8 cellular contexts compared by ENCODE assay signal in the genomic region with DNA sequence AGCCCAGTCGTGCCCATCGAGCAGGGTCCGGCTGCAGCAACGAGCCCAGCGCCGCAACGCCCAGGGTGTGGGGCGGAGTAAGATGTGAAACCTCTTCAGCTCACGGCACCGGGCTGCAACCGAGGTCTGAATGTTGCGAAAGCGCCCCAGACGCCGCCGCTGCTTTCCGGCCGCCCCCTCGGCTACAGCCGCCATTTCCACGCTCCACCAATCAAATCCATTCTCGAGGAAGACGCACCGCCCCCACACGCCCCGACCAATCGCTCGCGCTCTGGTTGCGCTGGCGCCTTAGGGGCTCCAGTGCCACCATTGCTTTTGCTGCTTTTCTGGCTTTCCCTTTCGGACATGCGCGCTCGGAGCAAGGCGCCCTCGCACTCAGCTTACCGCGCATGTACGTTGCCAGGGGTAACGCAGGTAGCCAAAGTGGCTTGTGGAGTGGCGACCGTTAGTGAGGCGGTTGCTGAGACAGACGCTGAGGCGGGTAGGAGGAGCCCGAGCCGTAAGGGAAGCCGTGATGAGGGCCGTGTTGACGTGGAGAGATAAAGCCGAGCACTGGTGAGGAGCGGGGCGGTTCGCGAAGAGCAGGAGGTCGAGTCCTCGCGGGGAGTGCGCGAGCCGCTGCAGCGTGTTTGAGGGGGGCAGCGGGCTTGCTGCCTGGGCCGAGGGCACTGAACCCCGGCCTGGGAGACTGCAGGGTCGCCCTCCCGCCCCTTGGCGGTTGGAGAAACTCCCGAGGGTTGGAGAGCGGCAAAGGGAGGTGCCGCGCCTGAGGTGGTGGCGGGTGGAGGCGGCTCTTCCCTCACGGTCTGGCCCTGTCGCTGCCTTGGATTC. TPM values are rescaled to one million over a fixed set of nuclear protein-coding genes. Genes with fewer than 3 reads are reported as not detected.
A peak's percentile ranks its signal among the peaks of the same experiment; 100 is the strongest.
DNase-seq lines count a peak whose midpoint lies in the region; ATAC-seq and TF ChIP-seq lines count a peak whose summit lies in the region.

A gene with protein sequence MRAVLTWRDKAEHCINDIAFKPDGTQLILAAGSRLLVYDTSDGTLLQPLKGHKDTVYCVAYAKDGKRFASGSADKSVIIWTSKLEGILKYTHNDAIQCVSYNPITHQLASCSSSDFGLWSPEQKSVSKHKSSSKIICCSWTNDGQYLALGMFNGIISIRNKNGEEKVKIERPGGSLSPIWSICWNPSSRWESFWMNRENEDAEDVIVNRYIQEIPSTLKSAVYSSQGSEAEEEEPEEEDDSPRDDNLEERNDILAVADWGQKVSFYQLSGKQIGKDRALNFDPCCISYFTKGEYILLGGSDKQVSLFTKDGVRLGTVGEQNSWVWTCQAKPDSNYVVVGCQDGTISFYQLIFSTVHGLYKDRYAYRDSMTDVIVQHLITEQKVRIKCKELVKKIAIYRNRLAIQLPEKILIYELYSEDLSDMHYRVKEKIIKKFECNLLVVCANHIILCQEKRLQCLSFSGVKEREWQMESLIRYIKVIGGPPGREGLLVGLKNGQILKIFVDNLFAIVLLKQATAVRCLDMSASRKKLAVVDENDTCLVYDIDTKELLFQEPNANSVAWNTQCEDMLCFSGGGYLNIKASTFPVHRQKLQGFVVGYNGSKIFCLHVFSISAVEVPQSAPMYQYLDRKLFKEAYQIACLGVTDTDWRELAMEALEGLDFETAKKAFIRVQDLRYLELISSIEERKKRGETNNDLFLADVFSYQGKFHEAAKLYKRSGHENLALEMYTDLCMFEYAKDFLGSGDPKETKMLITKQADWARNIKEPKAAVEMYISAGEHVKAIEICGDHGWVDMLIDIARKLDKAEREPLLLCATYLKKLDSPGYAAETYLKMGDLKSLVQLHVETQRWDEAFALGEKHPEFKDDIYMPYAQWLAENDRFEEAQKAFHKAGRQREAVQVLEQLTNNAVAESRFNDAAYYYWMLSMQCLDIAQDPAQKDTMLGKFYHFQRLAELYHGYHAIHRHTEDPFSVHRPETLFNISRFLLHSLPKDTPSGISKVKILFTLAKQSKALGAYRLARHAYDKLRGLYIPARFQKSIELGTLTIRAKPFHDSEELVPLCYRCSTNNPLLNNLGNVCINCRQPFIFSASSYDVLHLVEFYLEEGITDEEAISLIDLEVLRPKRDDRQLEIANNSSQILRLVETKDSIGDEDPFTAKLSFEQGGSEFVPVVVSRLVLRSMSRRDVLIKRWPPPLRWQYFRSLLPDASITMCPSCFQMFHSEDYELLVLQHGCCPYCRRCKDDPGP (plus strand): TSS at position 408 of the 831 bp plus-strand sequence. CDS start 107 bp downstream, at position 515.
A gene (minus strand): TSS at position 132 of the 831 bp plus-strand sequence. CDS start 115 bp downstream, at position 17.

- H3K9me3 ChIP-seq in SK-N-SH (no peaks in the 10 kb centered on the region), gastroesophageal sphincter (no peaks in the 10 kb centered on the region), neutrophil (no peaks in the 10 kb centered on the region)

- peaks cover 13% of the 10 kb centered on the region for H3F3A ChIP-seq in SK-N-SH (replicated peaks; ENCODE audit: insufficient read depth)

- peak; percentile 88 for ATAC-seq in HG02571 (IDR thresholded peaks at IDR 0.05; ENCODE audit: unreplicated experiment)
- ATAC-seq in gastroesophageal sphincter: peak; percentile 97

- CTCF ChIA-PET in SK-N-SH (lab: Yijun Ruan, JAX): interaction anchor here (1.0 to 1.1 kb wide), 2 partner anchors 31 to 123 kb away, joined by 3 read pairs; a partner anchor contains a TSS

- TF ChIP-seq CTCF in GM06990 (IDR thresholded peaks at IDR 0.05; ENCODE audit: insufficient read depth, low read length, poor library complexity, severe bottlenecking): no peak
- TF ChIP-seq CTCF in SK-N-SH (IDR thresholded peaks at IDR 0.05): no peak
- TF ChIP-seq CTCF in gastroesophageal sphincter (IDR thresholded peaks at IDR 0.05): peak in 1 of 4 experiments; percentile 3
- peak; percentile 37 for TF ChIP-seq CTCF in neutrophil (IDR thresholded peaks at IDR 0.05)

- peak within 1 kb of the TSS; percentile 92 for H3K9ac ChIP-seq in SK-N-SH

- H4K20me1 ChIP-seq in SK-N-SH (ENCODE audit: insufficient read depth): no peaks in the 10 kb centered on the region

- peaks cover 62% of the 10 kb centered on the region for H3K79me2 ChIP-seq in SK-N-SH (ENCODE audit: insufficient read depth)

- TF ChIP-seq POLR2A in gastroesophageal sphincter (IDR thresholded peaks at IDR 0.05): peak; percentile 71 to 79

- peak; percentile 99 for DNase-seq in GM06990 (ENCODE audit: extremely low read depth, insufficient read length)
- DNase-seq in NCI-H1048 (lab: John Stamatoyannopoulos, UW): peak; percentile 96
- peak; percentile 97 for DNase-seq in SK-N-SH
- DNase-seq in activated naive CD4-positive, alpha-beta T cell treated with anti-CD3 and anti-CD28 coated beads, Interleukin-2, amount 50 U/mL, for 16 hours: peak; percentile 99
- peak; percentile 78 to 99 (median 95) for DNase-seq in substantia nigra (lab: John Stamatoyannopoulos, UW)

- POLR2A ChIA-PET in SK-N-SH (lab: Yijun Ruan, JAX): interaction anchor here (0.7 to 2.3 kb wide), 5 partner anchors 9 to 163 kb away, joined by 3 to 12 read pairs (median 3); a partner anchor contains a TSS

- no peaks in the 10 kb centered on the region for H3K36me3 ChIP-seq in GM06990 (ENCODE audit: control insufficient read depth, insufficient read depth, low read length)
- peaks cover 30 to 32% of the 10 kb centered on the region in 2 experiments for H3K36me3 ChIP-seq in SK-N-SH (replicated peaks in 1 of 2; ENCODE audit: control insufficient read depth in 1 of 2, insufficient read depth in 2 of 2, low read length in 1 of 2)
- H3K36me3 ChIP-seq in gastroesophageal sphincter: peaks cover 0 to 24% of the 10 kb centered on the region in 2 donors
- H3K36me3 ChIP-seq in neutrophil: peaks cover 32% of the 10 kb centered on the region

- no peak for TF ChIP-seq RAD21 in SK-N-SH (IDR thresholded peaks at IDR 0.05; ENCODE audit: low read length)

- H3K4me3 ChIP-seq in GM06990 (replicated peaks; ENCODE audit: low read depth, low read length) (peak within 1 kb of the TSS; percentile 98), SK-N-SH (ENCODE audit: low read depth in 2 of 2, low read length in 1 of 2) (peak within 1 kb of the TSS; percentile 82 to 93), gastroesophageal sphincter (peak within 1 kb of the TSS; percentile 75 to 86), neutrophil (ENCODE audit: low read depth in 1 of 2, low read length in 1 of 2) (peak within 1 kb of the TSS; percentile 79 to 87)

- H3K27me3 ChIP-seq in GM06990 (replicated peaks; ENCODE audit: control insufficient read depth, insufficient read depth, low read length): no peaks in the 10 kb centered on the region
- H3K27me3 ChIP-seq in SK-N-SH (ENCODE audit: insufficient read depth): no peaks in the 10 kb centered on the region
- H3K27me3 ChIP-seq in gastroesophageal sphincter: no peaks in the 10 kb centered on the region
- H3K27me3 ChIP-seq in neutrophil: no peaks in the 10 kb centered on the region

- no peaks in the 10 kb centered on the region for H3K9me2 ChIP-seq in SK-N-SH

- peak within 1 kb of the TSS; percentile 85 for H3K4me2 ChIP-seq in SK-N-SH

- no peak for TF ChIP-seq EP300 in SK-N-SH (IDR thresholded peaks at IDR 0.05; ENCODE audit: borderline replicate concordance in 1 of 2, low read depth in 1 of 2, low read length in 1 of 2)
- no peak for TF ChIP-seq EP300 in gastroesophageal sphincter (IDR thresholded peaks at IDR 0.05)

- H3K4me1 ChIP-seq in SK-N-SH (ENCODE audit: control insufficient read depth in 1 of 2, insufficient read depth in 2 of 2, low read depth in 1 of 2, low read length in 1 of 2) (peaks cover 19 to 31% of the 10 kb centered on the region in 2 experiments; a peak in 3 of 4 replicates), gastroesophageal sphincter (peaks cover 17 to 82% (median 29%) of the 10 kb centered on the region in 3 donors), neutrophil (ENCODE audit: control insufficient read depth in 1 of 2, insufficient read depth in 1 of 2, low read depth in 1 of 2, low read length in 1 of 2) (peaks cover 74 to 78% of the 10 kb centered on the region in 2 experiments)

- 4% methylated on average over 22 of the region's 77 CpGs for WGBS in SK-N-SH (ENCODE audit: low lambda C conversion rate)
- 0% methylated on average over 27 of the region's 77 CpGs; no CpG with 5 or more reads in 1 of the 2 donors for WGBS in gastroesophageal sphincter (ENCODE audit: low coverage in 1 of 2), 2 donors

- H2AFZ ChIP-seq in SK-N-SH (ENCODE audit: low read depth): peak within 1 kb of the TSS; percentile 90

- H3K27ac ChIP-seq in SK-N-SH (ENCODE audit: low read depth in 2 of 2, low read length in 1 of 2) (peak within 1 kb of the TSS; percentile 83 to 91), gastroesophageal sphincter (peak within 1 kb of the TSS; percentile 59 to 92 (median 89)), neutrophil (peak within 1 kb of the TSS; percentile 95), substantia nigra (ENCODE audit: low read depth, low read length, poor library complexity, severe bottlenecking) (peak within 1 kb of the TSS; percentile 86)

RNA-seq across cellular contexts. Expression of the first gene that starts in this region (rescaled TPM):
- polyA plus RNA-seq in SK-N-SH (2012; rRNA removed): 20.1 and 20.8 TPM in 2 replicates
- 9.0 and 11.9 TPM in 2 replicates for polyA plus RNA-seq in SK-N-SH (2012; cell fraction: cytosol; rRNA removed)
- 60.6 and 73.3 TPM in 2 replicates for polyA plus RNA-seq in SK-N-SH (2012; cell fraction: nucleus; rRNA removed)
- 10 to 100 TPM; 18.1 to 38.3 (median 26.8) TPM for total RNA-seq in gastroesophageal sphincter

RNA-seq across cellular contexts. Expression of the second gene that starts in this region (rescaled TPM):
- polyA plus RNA-seq in SK-N-SH (2012; rRNA removed): 11.1 and 11.7 TPM in 2 replicates
- 10.3 and 12.7 TPM in 2 replicates for polyA plus RNA-seq in SK-N-SH (2012; cell fraction: cytosol; rRNA removed)
- polyA plus RNA-seq in SK-N-SH (2012; cell fraction: nucleus; rRNA removed): 32.7 and 35.4 TPM in 2 replicates
- 10 to 100 TPM; 11.4 to 38.6 (median 18.8) TPM for total RNA-seq in gastroesophageal sphincter

Comparison
In these comparisons a context has a peak if more than half of its experiments do, and no peak if none do; other contexts are left out.
1. Peak in every context shown above with its lines: DNase-seq, ATAC-seq, H3K4me3 ChIP-seq and H3K27ac ChIP-seq.